Comparison of ENCODE assay signal across 15 cellular contexts in the genomic region with DNA sequence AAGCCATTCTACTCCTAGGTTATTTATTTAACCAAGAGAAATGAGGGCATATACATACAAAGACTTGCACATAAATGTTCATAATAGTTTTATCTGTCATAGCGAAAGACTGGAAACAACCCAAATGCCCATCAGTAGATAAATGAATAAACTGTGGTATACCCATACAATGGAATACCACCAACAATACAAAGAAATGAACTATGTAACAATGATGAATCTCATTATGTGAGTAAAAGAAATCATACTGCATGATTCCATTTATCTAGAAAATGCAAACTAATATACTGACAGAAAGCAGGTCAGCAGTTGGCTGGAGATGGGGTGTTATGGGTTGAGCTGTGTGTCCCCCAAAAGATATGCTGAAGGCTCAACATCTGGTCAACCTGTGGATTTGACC.
"Had no signal": no experiment of that assay in that cellular context is flagged by ENCODE, and none has a peak within 500 bp of the region (broad histone marks: within the 10 kb centered on the region; RNA-seq: fewer than 3 reads in every experiment).

No MANE protein-coding gene starts in this region.

- ATAC-seq: activated CD8-positive, alpha-beta memory T cell treated with anti-CD3 and anti-CD28 coated beads, Interleukin-2, amount 10 ng/mL, durations not matched to agents 7 days and 5 days; foreskin keratinocyte; stimulated activated naive B cell treated with anti-CD40 and anti-IgM and Interleukin-4, amounts not matched to agents 10 μg/mL and 1 μg/mL and 100 μg/mL, for 72 hours; WTC11 had no signal

- H3K27me3 ChIP-seq: foreskin keratinocyte, ovary, SJSA1, transverse colon, vagina had no signal

- H3K4me1 ChIP-seq: transverse colon had no signal

- H3K9me3 Mint-ChIP-seq: activated CD4-positive, alpha-beta T cell treated with anti-CD3 and anti-CD28 coated beads, Interleukin-2, amount 10 ng/mL, durations not matched to agents 7 days and 5 days; activated T-cell treated with anti-CD3 and anti-CD28 coated beads, Interleukin-2, amount 50 U/mL, for 4 hours; brain; neural crest cell; stimulated activated naive B cell treated with anti-CD40 and anti-IgM and Interleukin-4, amounts not matched to agents 10 μg/mL and 1 μg/mL and 100 μg/mL, for 72 hours; WTC11 had no signal

- H3K27me3 Mint-ChIP-seq: activated CD4-positive, alpha-beta T cell treated with anti-CD3 and anti-CD28 coated beads, Interleukin-2, amount 10 ng/mL, durations not matched to agents 7 days and 5 days; activated CD8-positive, alpha-beta memory T cell treated with anti-CD3 and anti-CD28 coated beads, Interleukin-2, amount 10 ng/mL, durations not matched to agents 7 days and 5 days; brain; stimulated activated naive B cell treated with anti-CD40 and anti-IgM and Interleukin-4, amounts not matched to agents 10 μg/mL and 1 μg/mL and 100 μg/mL, for 72 hours had no signal

- H3K36me3 ChIP-seq: ovary had no signal

- DNase-seq: activated CD4-positive, alpha-beta T cell treated with anti-CD3 and anti-CD28 coated beads, Interleukin-2, amount 10 ng/mL, durations not matched to agents 7 days and 5 days; activated CD8-positive, alpha-beta memory T cell treated with anti-CD3 and anti-CD28 coated beads, Interleukin-2, amount 10 ng/mL, durations not matched to agents 7 days and 5 days; activated T-cell treated with anti-CD3 and anti-CD28 coated beads, Interleukin-2, amount 50 U/mL, for 4 hours; amniotic stem cell; effector memory CD4-positive, alpha-beta T cell; foreskin keratinocyte; kidney glomerular epithelial cell; ovary; stimulated activated naive B cell treated with anti-CD40 and anti-IgM and Interleukin-4, amounts not matched to agents 10 μg/mL and 1 μg/mL and 100 μg/mL, for 72 hours; transverse colon had no signal

- H3K4me3 Mint-ChIP-seq: activated CD4-positive, alpha-beta T cell treated with anti-CD3 and anti-CD28 coated beads, Interleukin-2, amount 10 ng/mL, durations not matched to agents 7 days and 5 days; activated CD8-positive, alpha-beta memory T cell treated with anti-CD3 and anti-CD28 coated beads, Interleukin-2, amount 10 ng/mL, durations not matched to agents 7 days and 5 days; activated T-cell treated with anti-CD3 and anti-CD28 coated beads, Interleukin-2, amount 50 U/mL, for 4 hours; brain; neural crest cell; stimulated activated naive B cell treated with anti-CD40 and anti-IgM and Interleukin-4, amounts not matched to agents 10 μg/mL and 1 μg/mL and 100 μg/mL, for 72 hours; WTC11 had no signal

- H3K27ac ChIP-seq: foreskin keratinocyte, ovary, SJSA1, transverse colon, vagina had no signal

- H3K4me3 ChIP-seq: ovary, SJSA1, transverse colon, vagina had no signal

- H3K27ac Mint-ChIP-seq: activated CD4-positive, alpha-beta T cell treated with anti-CD3 and anti-CD28 coated beads, Interleukin-2, amount 10 ng/mL, durations not matched to agents 7 days and 5 days; activated CD8-positive, alpha-beta memory T cell treated with anti-CD3 and anti-CD28 coated beads, Interleukin-2, amount 10 ng/mL, durations not matched to agents 7 days and 5 days; stimulated activated naive B cell treated with anti-CD40 and anti-IgM and Interleukin-4, amounts not matched to agents 10 μg/mL and 1 μg/mL and 100 μg/mL, for 72 hours; WTC11 had no signal

- H3K9me3 ChIP-seq: ovary, SJSA1, transverse colon, vagina had no signal

- H3K4me1 Mint-ChIP-seq: activated CD4-positive, alpha-beta T cell treated with anti-CD3 and anti-CD28 coated beads, Interleukin-2, amount 10 ng/mL, durations not matched to agents 7 days and 5 days; brain; neural crest cell; stimulated activated naive B cell treated with anti-CD40 and anti-IgM and Interleukin-4, amounts not matched to agents 10 μg/mL and 1 μg/mL and 100 μg/mL, for 72 hours; WTC11 had no signal
